Comparison of ENCODE assay signal across 13 cellular contexts in the genomic region with DNA sequence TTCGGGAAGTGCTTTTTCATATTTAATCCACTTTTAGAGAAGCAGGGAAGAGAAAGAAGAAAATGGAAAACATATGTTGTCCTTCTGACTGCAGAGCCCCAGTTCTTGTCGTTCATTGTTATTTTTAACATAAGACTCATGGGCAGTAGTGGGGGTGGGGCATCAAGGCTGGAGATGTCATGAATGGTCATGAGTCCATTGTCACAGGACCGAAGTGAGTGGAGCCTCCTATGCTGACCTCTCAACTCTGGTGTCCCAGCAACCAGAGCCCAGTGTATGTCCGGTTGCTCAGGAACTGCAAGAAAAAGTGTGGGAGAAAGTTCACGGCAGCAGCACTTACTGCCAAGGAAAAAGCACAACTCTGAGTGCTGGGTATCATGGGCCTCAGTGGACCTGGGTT.
DNase-seq lines count a peak whose midpoint lies in the region; ATAC-seq, FAIRE-seq and TF ChIP-seq lines count a peak whose summit lies in the region.
"Had no signal": no experiment of that assay in that cellular context is flagged by ENCODE, and none has a peak within 500 bp of the region (broad histone marks: within the 10 kb centered on the region; RNA-seq: fewer than 3 reads in every experiment).

No MANE protein-coding gene starts in this region.

- H3K4me3 ChIP-seq in colonic mucosa (no peak overlapping the region), kidney (ENCODE audit: low read length in 2 of 2) (no peak overlapping the region), gastrocnemius medialis (no peak overlapping the region)

- H3K36me3 ChIP-seq in colonic mucosa (no peaks in the 10 kb centered on the region), kidney (ENCODE audit: control insufficient read depth in 1 of 2, insufficient read depth in 2 of 2, low read length in 2 of 2) (no peaks in the 10 kb centered on the region), gastrocnemius medialis (no peaks in the 10 kb centered on the region)

- no peak for FAIRE-seq in kidney (lab: Jason Lieb, UNC)
- FAIRE-seq: GM19239 had no signal

- ATAC-seq in gastrocnemius medialis: peak; percentile 37 to 42
- no peak for ATAC-seq in HG03432 (IDR thresholded peaks at IDR 0.05; ENCODE audit: unreplicated experiment)
- ATAC-seq: activated naive CD4-positive, alpha-beta T cell treated with anti-CD3 and anti-CD28 coated beads, Interleukin-2, amount 50 U/mL, for 72 hours; foreskin keratinocyte had no signal

- peak overlapping the region; percentile 17 for H3K27ac ChIP-seq in colonic mucosa
- H3K27ac ChIP-seq in kidney (ENCODE audit: low read depth in 2 of 2, low read length in 2 of 2): peak overlapping the region; percentile 47 to 48
- H3K27ac ChIP-seq in gastrocnemius medialis: peak overlapping the region in 3 of 4 donors; percentile 24 to 67 (median 53)
- H3K27ac ChIP-seq: foreskin keratinocyte had no signal

- intact Hi-C loops in colonic mucosa (cut with DNase I): no loop called here
- intact Hi-C loops in kidney (cut with DNase I): no loop called here
- intact Hi-C loops in gastrocnemius medialis (cut with DNase I; ENCODE audit: low total_unique reads): no loop called here

- no peak for TF ChIP-seq POLR2A in gastrocnemius medialis (IDR thresholded peaks at IDR 0.05)

- in situ Hi-C loops in gastrocnemius medialis (cut with MboI; ENCODE audit: low sequenced_read_pairs in 4 of 4): no loop called here

- H3K4me1 ChIP-seq in colonic mucosa (peaks cover 5% of the 10 kb centered on the region), kidney (ENCODE audit: control insufficient read depth in 1 of 2, insufficient read depth in 1 of 2, low read depth in 1 of 2, low read length in 2 of 2) (peaks cover 6 to 16% of the 10 kb centered on the region in 2 donors), gastrocnemius medialis (peaks cover 14 to 20% of the 10 kb centered on the region in 2 donors)
- H3K4me1 ChIP-seq: foreskin keratinocyte had no signal

- H3K27me3 ChIP-seq in colonic mucosa (no peaks in the 10 kb centered on the region), gastrocnemius medialis (no peaks in the 10 kb centered on the region)
- H3K27me3 ChIP-seq: foreskin keratinocyte had no signal

- H3K9me3 ChIP-seq in colonic mucosa (no peaks in the 10 kb centered on the region), kidney (ENCODE audit: control insufficient read depth in 1 of 2, low read length in 2 of 2) (no peaks in the 10 kb centered on the region), gastrocnemius medialis (no peaks in the 10 kb centered on the region)

- TF ChIP-seq CTCF in colonic mucosa (IDR thresholded peaks at IDR 0.05) (no peak), kidney (IDR thresholded peaks at IDR 0.05; ENCODE audit: borderline replicate concordance, extremely low read depth, insufficient read depth) (no peak), gastrocnemius medialis (IDR thresholded peaks at IDR 0.05 in 4 of 5, conservative IDR thresholded peaks at IDR 0.05 in 1 of 5) (no peak)

- H3K9ac ChIP-seq in colonic mucosa (ENCODE audit: low read depth in 2 of 2, low read length in 2 of 2) (no peak overlapping the region), kidney (ENCODE audit: low read length in 2 of 2) (no peak overlapping the region)

- peak; percentile 73 for DNase-seq in EH (ENCODE audit: low read depth)
- DNase-seq in colonic mucosa: peak; percentile 52
- peak; percentile 69 for DNase-seq in kidney
- peak; percentile 20 to 52 for DNase-seq in gastrocnemius medialis
- no peak for DNase-seq in middle frontal gyrus (ENCODE audit: extremely low spot score, low spot score)
- DNase-seq in DMS 273 (lab: John Stamatoyannopoulos, UW; ENCODE audit: unreplicated experiment): no peak
- DNase-seq in NCI-H146 (lab: John Stamatoyannopoulos, UW): no peak
- DNase-seq: C1 segment of cervical spinal cord, foreskin keratinocyte, NCI-H774 had no signal

Comparison
In these comparisons a context has a peak if more than half of its experiments do, and no peak if none do; other contexts are left out.
1. DNase-seq: peak in EH (single experiment), colonic mucosa (single experiment), kidney (single experiment) and gastrocnemius medialis (2 of 2); none in middle frontal gyrus (single experiment), DMS 273 (single experiment) and NCI-H146 (single experiment).
2. Peak in every context shown above with its lines, with median percentiles within 50 percentile points of each other: H3K27ac ChIP-seq.